8 cellular contexts compared by ENCODE assay signal in the genomic region with DNA sequence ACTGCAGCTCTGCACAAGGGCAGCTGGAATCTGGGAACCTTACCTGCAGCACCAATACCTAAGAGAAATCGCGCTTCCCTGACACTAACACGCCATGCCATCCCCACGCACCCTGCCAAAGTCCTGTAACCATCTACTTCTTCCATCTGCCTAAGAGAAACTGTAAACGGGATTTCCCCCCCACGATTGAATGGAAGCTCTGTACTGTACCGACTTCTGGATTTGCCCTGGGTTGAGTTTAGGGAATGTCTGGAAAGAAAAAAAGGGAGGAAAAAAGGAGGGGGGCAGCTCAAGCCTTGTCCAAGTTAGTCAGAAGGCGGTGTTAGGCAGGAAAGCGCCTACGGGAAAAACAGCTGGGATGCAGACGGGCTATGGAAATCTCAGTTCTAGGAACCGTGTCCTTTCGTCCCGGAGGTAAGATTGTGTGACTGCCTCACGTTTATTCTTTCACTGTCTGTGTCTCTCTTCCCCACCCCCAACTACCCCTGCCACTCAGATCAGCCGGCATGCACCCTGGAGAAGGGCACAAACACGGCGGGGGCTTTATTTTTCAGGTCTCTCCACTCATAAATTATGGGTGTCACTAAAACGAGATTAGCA.
DNase-seq lines count a peak whose midpoint lies in the region; ATAC-seq and TF ChIP-seq lines count a peak whose summit lies in the region.

No MANE protein-coding gene starts in this region.

- H3K27me3 ChIP-seq in RWPE2 (ENCODE audit: insufficient read depth, poor library complexity, severe bottlenecking) = peaks cover 94% of the 10 kb centered on the region

- TF ChIP-seq CTCF in RWPE2 (IDR thresholded peaks at IDR 0.05; ENCODE audit: poor library complexity, severe bottlenecking) = no peak
- no peak for TF ChIP-seq CTCF in fibroblast of villous mesenchyme (IDR thresholded peaks at IDR 0.05; ENCODE audit: insufficient read depth, low read depth, low read length)
- no peak for TF ChIP-seq CTCF in progenitor cell of endocrine pancreas (IDR thresholded peaks at IDR 0.05; ENCODE audit: unreplicated experiment)

- H3K27ac ChIP-seq in RWPE2 (ENCODE audit: poor library complexity, severe bottlenecking) = no peak overlapping the region

- H3K4me3 Mint-ChIP-seq in progenitor cell of endocrine pancreas (ENCODE audit: low read depth) = peak overlapping the region; percentile 81

- peaks cover 22% of the 10 kb centered on the region for H3K4me1 Mint-ChIP-seq in progenitor cell of endocrine pancreas (ENCODE audit: low read depth)

- no peak overlapping the region for H3K27ac Mint-ChIP-seq in progenitor cell of endocrine pancreas

- H3K9ac ChIP-seq in ES-I3 (ENCODE audit: low read depth, low read length) = peak overlapping the region; percentile 60; the same call in 1 of the 2 replicates

- intact Hi-C loops in head of caudate nucleus (cut with DNase I) = loop anchor here (5.0 kb wide), 1 partner anchor 786 kb away; no protein-coding TSS in a partner anchor

- no peaks in the 10 kb centered on the region for H3K9me3 ChIP-seq in ES-I3 (ENCODE audit: control insufficient read depth, insufficient read depth, low read length)
- H3K9me3 ChIP-seq in RWPE2 (ENCODE audit: severe bottlenecking) = no peaks in the 10 kb centered on the region

- no peak for DNase-seq in RWPE2 (ENCODE audit: low spot score)
- peak; percentile 34 for DNase-seq in fibroblast of villous mesenchyme (ENCODE audit: low read depth)
- DNase-seq in progenitor cell of endocrine pancreas (ENCODE audit: low spot score, unreplicated experiment) = no peak
- DNase-seq in head of caudate nucleus = no peak
- DNase-seq in activated effector memory CD4-positive, alpha-beta T cell treated with Interleukin-2 at 50 U/mL for 16 hours = no peak
- DNase-seq in SKM-1 (lab: John Stamatoyannopoulos, UW; ENCODE audit: unreplicated experiment) = no peak

- H3K36me3 ChIP-seq in ES-I3 (ENCODE audit: insufficient read depth, low read length) = no peaks in the 10 kb centered on the region
- no peaks in the 10 kb centered on the region for H3K36me3 ChIP-seq in RWPE2 (ENCODE audit: low read depth)

- H3K36me3 Mint-ChIP-seq in progenitor cell of endocrine pancreas (ENCODE audit: insufficient read depth) = no peaks in the 10 kb centered on the region

- H3K27me3 Mint-ChIP-seq in progenitor cell of endocrine pancreas = peaks cover 11% of the 10 kb centered on the region

- H3K4me3 ChIP-seq in RWPE2 (ENCODE audit: severe bottlenecking) = peak overlapping the region; percentile 8
- H3K4me3 ChIP-seq in fibroblast of villous mesenchyme (ENCODE audit: low read depth, low read length) = peak overlapping the region; percentile 60

- ATAC-seq in RWPE2 (ENCODE audit: low read depth) (peak; percentile 30; the same call in 1 of the 3 replicates), HG03520 (IDR thresholded peaks at IDR 0.05; ENCODE audit: unreplicated experiment) (no peak)

- no peaks in the 10 kb centered on the region; the same call in 1 of the 2 replicates for H3K4me1 ChIP-seq in ES-I3 (ENCODE audit: insufficient read depth, low read length)
- H3K4me1 ChIP-seq in RWPE2 (ENCODE audit: insufficient read depth, poor library complexity, severe bottlenecking) = no peaks in the 10 kb centered on the region

- no peaks in the 10 kb centered on the region for H3K9me3 Mint-ChIP-seq in progenitor cell of endocrine pancreas (ENCODE audit: low read depth)
